Comparison of ENCODE assay signal across 24 cellular contexts in genomic region chr2:95374451-95374915, GRCh38. TPM values are rescaled to one million over a fixed set of nuclear protein-coding genes. Genes with fewer than 3 reads are reported as not detected.
A peak's percentile ranks its signal among the peaks of the same experiment; 100 is the strongest.
DNase-seq lines count a peak whose midpoint lies in the region; ATAC-seq, FAIRE-seq and TF ChIP-seq lines count a peak whose summit lies in the region.
"Had no signal": no experiment of that assay in that cellular context is flagged by ENCODE, and none has a peak within 500 bp of the region (broad histone marks: within the 10 kb centered on the region; RNA-seq: fewer than 3 reads in every experiment).

No MANE protein-coding gene starts in this region.

- no peaks in the 10 kb centered on the region for H3K9me3 ChIP-seq in aorta (ENCODE audit: control insufficient read depth, low read length)
- H3K9me3 ChIP-seq: Caco-2, SJCRH30 had no signal

- H3K4me1 ChIP-seq in aorta (ENCODE audit: control insufficient read depth in 1 of 2, insufficient read depth in 2 of 2, low read length in 2 of 2): no peaks in the 10 kb centered on the region
- H3K4me1 ChIP-seq: Caco-2, SJCRH30 had no signal

- H3K27me3 ChIP-seq in aorta (ENCODE audit: control insufficient read depth in 1 of 2, insufficient read depth in 2 of 2, low read length in 1 of 2): no peaks in the 10 kb centered on the region

- ATAC-seq in stimulated activated naive CD8-positive, alpha-beta T cell treated with anti-CD3 and anti-CD28 coated beads, Interleukin-15, Interleukin-2, amounts not matched to agents 100 U/mL and 50 U/mL, for 24 hours: peak; percentile 11
- no peak for ATAC-seq in stimulated activated naive CD8-positive, alpha-beta T cell treated with anti-CD3 and anti-CD28 coated beads, Interleukin-15, amount 100 ng/mL, for 72 hours
- peak; percentile 15 for ATAC-seq in sciatic nerve
- ATAC-seq in aorta (ENCODE audit: low FRiP score): peak; percentile 9
- ATAC-seq: HCT116 had no signal

- no peak overlapping the region for H3K27ac ChIP-seq in aorta (ENCODE audit: low read depth in 1 of 2, low read length in 2 of 2)
- H3K27ac ChIP-seq: GM23248, RWPE1, SJCRH30 had no signal

- H3K4me3 ChIP-seq in aorta (ENCODE audit: low read length in 2 of 2): no peak overlapping the region
- H3K4me3 ChIP-seq: GM23248, SJCRH30 had no signal

- CTCF ChIA-PET in activated CD4-positive, alpha-beta T cell treated with anti-CD3 and anti-CD28 coated beads, Interleukin-2, amount 10 ng/mL, durations not matched to agents 7 days and 5 days (lab: Charles Lee): interaction anchor here (1.6 kb wide), 1 partner anchor 151 kb away, joined by 3 read pairs; no protein-coding TSS in a partner anchor

- H3K4me1 Mint-ChIP-seq in stimulated activated naive CD8-positive, alpha-beta T cell treated with anti-CD3 and anti-CD28 coated beads, Interleukin-15, amount 100 ng/mL, for 72 hours: peaks cover 7% of the 10 kb centered on the region
- H3K4me1 Mint-ChIP-seq in activated CD4-positive, alpha-beta T cell treated with anti-CD3 and anti-CD28 coated beads, Interleukin-2, amount 10 ng/mL, durations not matched to agents 7 days and 5 days: peaks cover 4% of the 10 kb centered on the region

- no peak for TF ChIP-seq CTCF in D721Med (IDR thresholded peaks at IDR 0.05; ENCODE audit: insufficient read depth, missing control alignments)

- WGBS in aorta, 2 donors: 89 to 94% methylated on average over 11 of the region's 11 CpGs

- no peak for DNase-seq in stimulated activated naive CD8-positive, alpha-beta T cell treated with anti-CD3 and anti-CD28 coated beads, Interleukin-15, Interleukin-2, amounts not matched to agents 100 U/mL and 50 U/mL, for 24 hours
- DNase-seq in stimulated activated naive CD8-positive, alpha-beta T cell treated with anti-CD3 and anti-CD28 coated beads, Interleukin-15, amount 100 ng/mL, for 72 hours: no peak
- DNase-seq in islet precursor cell: peak; percentile 32
- DNase-seq in sciatic nerve (ENCODE audit: low spot score): no peak
- peak in 1 of 2 donors; percentile 60 for DNase-seq in aorta
- DNase-seq in LoVo (ENCODE audit: low spot score): no peak
- DNase-seq in D721Med (ENCODE audit: insufficient read length, low spot score): no peak
- DNase-seq in activated CD4-positive, alpha-beta T cell treated with anti-CD3 and anti-CD28 coated beads, Interleukin-2, amount 10 ng/mL, durations not matched to agents 7 days and 5 days: no peak
- DNase-seq: Caco-2; CD4-positive, alpha-beta memory T cell; MV-4-11; NCI-H1105 treated with DMSO at 0.1 percent for 48 hours; NCI-H2081; NCI-H2171; NCI-H345; NCI-H524; NCI-H774; NK-92 treated with Interleukin-12 subunit alpha and Interleukin-12 subunit beta, amount 100 ng/mL, for 24 hours; SJCRH30 had no signal

- H3K27ac Mint-ChIP-seq in stimulated activated naive CD8-positive, alpha-beta T cell treated with anti-CD3 and anti-CD28 coated beads, Interleukin-15, amount 100 ng/mL, for 72 hours: no peak overlapping the region
- H3K27ac Mint-ChIP-seq in activated CD4-positive, alpha-beta T cell treated with anti-CD3 and anti-CD28 coated beads, Interleukin-2, amount 10 ng/mL, durations not matched to agents 7 days and 5 days: no peak overlapping the region
- H3K27ac Mint-ChIP-seq: CD4-positive, alpha-beta memory T cell; IgD-negative memory B cell had no signal

- no peak overlapping the region for H3K4me3 Mint-ChIP-seq in stimulated activated naive CD8-positive, alpha-beta T cell treated with anti-CD3 and anti-CD28 coated beads, Interleukin-15, amount 100 ng/mL, for 72 hours
- no peak overlapping the region for H3K4me3 Mint-ChIP-seq in activated CD4-positive, alpha-beta T cell treated with anti-CD3 and anti-CD28 coated beads, Interleukin-2, amount 10 ng/mL, durations not matched to agents 7 days and 5 days
- H3K4me3 Mint-ChIP-seq: CD4-positive, alpha-beta memory T cell had no signal

- FAIRE-seq in D721Med (lab: Jason Lieb, UNC): no peak
- FAIRE-seq: GM12891 had no signal

- H3K9me3 Mint-ChIP-seq in stimulated activated naive CD8-positive, alpha-beta T cell treated with anti-CD3 and anti-CD28 coated beads, Interleukin-15, amount 100 ng/mL, for 72 hours: no peaks in the 10 kb centered on the region
- H3K9me3 Mint-ChIP-seq in activated CD4-positive, alpha-beta T cell treated with anti-CD3 and anti-CD28 coated beads, Interleukin-2, amount 10 ng/mL, durations not matched to agents 7 days and 5 days: no peaks in the 10 kb centered on the region

- POLR2A ChIA-PET in activated CD4-positive, alpha-beta T cell treated with anti-CD3 and anti-CD28 coated beads, Interleukin-2, amount 10 ng/mL, durations not matched to agents 7 days and 5 days (lab: Charles Lee): no interaction called here

- H3K36me3 Mint-ChIP-seq in activated CD4-positive, alpha-beta T cell treated with anti-CD3 and anti-CD28 coated beads, Interleukin-2, amount 10 ng/mL, durations not matched to agents 7 days and 5 days (ENCODE audit: low read depth): no peaks in the 10 kb centered on the region
- H3K36me3 Mint-ChIP-seq: CD4-positive, alpha-beta memory T cell; IgD-negative memory B cell had no signal

- peaks cover 36% of the 10 kb centered on the region for H3K27me3 Mint-ChIP-seq in stimulated activated naive CD8-positive, alpha-beta T cell treated with anti-CD3 and anti-CD28 coated beads, Interleukin-15, amount 100 ng/mL, for 72 hours
- H3K27me3 Mint-ChIP-seq in activated CD4-positive, alpha-beta T cell treated with anti-CD3 and anti-CD28 coated beads, Interleukin-2, amount 10 ng/mL, durations not matched to agents 7 days and 5 days: peaks cover 8% of the 10 kb centered on the region

- intact Hi-C loops in sciatic nerve (cut with DNase I): no loop called here
- intact Hi-C loops in aorta (cut with DNase I): no loop called here

- no peaks in the 10 kb centered on the region for H3K36me3 ChIP-seq in aorta (ENCODE audit: control insufficient read depth in 1 of 2, insufficient read depth in 2 of 2, low read length in 1 of 2)
- H3K36me3 ChIP-seq: SJCRH30 had no signal

RNA-seq across cellular contexts. Expression of gene FAHD2A, which starts 28.0 kb away (rescaled TPM):
- 31.8 TPM for total RNA-seq in sciatic nerve
- 10 to 100 TPM; 17.7 to 23.3 TPM for total RNA-seq in aorta
- 10 to 100 TPM; 22.4 to 22.8 TPM for polyA plus RNA-seq in aorta
- total RNA-seq in activated CD4-positive, alpha-beta T cell treated with anti-CD3 and anti-CD28 coated beads, Interleukin-2, amount 10 ng/mL, durations not matched to agents 7 days and 5 days: 10 to 100 TPM; 34.3 to 35.9 TPM
